ENCODE assay signal across 1 cellular context in genomic region chr1:10661453-10661852, GRCh38.
TF ChIP-seq lines count a peak whose summit lies in the region.

No MANE protein-coding gene starts in this region.

TF ChIP-seq in HEK293, 187 proteins besides CTCF, POLR2A, EP300 and RAD21 (continued from another document):
- TF ChIP-seq ZSCAN4 (tag by site-specific recombination; IDR thresholded peaks at IDR 0.05) (peak; percentile 88), ZBTB20 (tag by site-specific recombination; IDR thresholded peaks at IDR 0.05) (no peak)
